ENCODE assay signal across 1 cellular context in the genomic region with DNA sequence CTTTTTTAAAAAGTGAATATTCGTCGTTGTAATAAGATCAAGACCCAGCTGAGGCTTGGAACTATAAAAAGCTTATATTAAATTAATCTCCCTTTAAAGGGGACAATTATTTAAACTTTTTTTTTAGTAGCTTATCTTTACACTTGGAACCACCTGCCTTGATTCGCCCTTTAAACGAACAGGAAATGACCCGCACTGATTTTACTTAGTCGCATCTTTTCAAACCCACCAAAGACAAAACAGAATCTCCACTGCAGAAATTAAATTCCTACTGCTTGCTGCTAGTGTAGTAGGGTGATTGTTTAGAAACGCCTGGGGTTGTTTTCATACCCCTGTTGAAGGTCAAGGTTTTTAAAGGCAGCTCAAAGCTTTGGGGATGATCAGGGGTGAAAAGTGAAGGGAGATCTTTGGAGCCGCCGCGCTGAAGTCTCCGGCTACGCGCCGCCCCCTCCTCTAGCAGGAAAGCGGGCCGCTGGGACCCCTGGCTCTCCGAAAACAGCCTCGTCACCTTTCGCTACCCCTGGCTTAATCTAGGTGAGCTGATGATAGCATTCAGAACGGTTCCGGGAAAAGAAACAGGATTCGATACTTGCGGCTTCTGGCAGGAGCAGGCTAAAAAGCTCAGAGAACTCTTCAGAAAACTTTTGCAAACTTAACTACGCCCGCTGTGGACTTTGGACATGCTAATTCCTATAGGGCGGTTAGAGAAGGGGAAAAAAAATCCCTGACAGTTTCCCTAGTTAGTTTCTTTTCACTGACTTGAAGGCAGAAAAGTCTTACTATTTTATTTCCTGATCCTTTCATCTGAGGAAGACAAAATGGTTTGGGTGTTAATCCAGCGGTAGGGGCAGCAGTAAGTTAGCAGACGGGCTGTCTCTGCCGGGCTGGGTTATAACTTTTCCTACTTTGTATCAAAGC.
TF ChIP-seq lines count a peak whose summit lies in the region.

No MANE protein-coding gene starts in this region.

TF ChIP-seq in HepG2, 621 proteins besides CTCF, POLR2A, EP300 and RAD21 (continued from another document and continues in another):
- TF ChIP-seq ZNF180 (CRISPR knock-in tag; IDR thresholded peaks at IDR 0.05; ENCODE audit: borderline replicate concordance, low read depth) (no peak), IRX3 (CRISPR knock-in tag; IDR thresholded peaks at IDR 0.05; ENCODE audit: borderline replicate concordance, low read depth) (no peak), ZNF143 (CRISPR knock-in tag; IDR thresholded peaks at IDR 0.05) (no peak), KDM1A (CRISPR knock-in tag; IDR thresholded peaks at IDR 0.05) (no peak), EHMT2 (IDR thresholded peaks at IDR 0.05; ENCODE audit: borderline replicate concordance, low read depth, low read length) (no peak), ZNF264 (CRISPR knock-in tag; IDR thresholded peaks at IDR 0.05) (no peak), SSRP1 (CRISPR knock-in tag; IDR thresholded peaks at IDR 0.05) (no peak), ZNF256 (CRISPR knock-in tag; conservative IDR thresholded peaks at IDR 0.05) (no peak), SMAD3 (CRISPR knock-in tag; IDR thresholded peaks at IDR 0.05) (no peak), DBP (CRISPR knock-in tag; IDR thresholded peaks at IDR 0.05; ENCODE audit: not compliant biosample characterization) (no peak), ZNF781 (CRISPR knock-in tag; IDR thresholded peaks at IDR 0.05; ENCODE audit: borderline replicate concordance, not compliant biosample characterization) (no peak), RFXANK (CRISPR knock-in tag; IDR thresholded peaks at IDR 0.05) (no peak), ARID4A (CRISPR knock-in tag; IDR thresholded peaks at IDR 0.05; ENCODE audit: borderline replicate concordance) (no peak), PLSCR1 (CRISPR knock-in tag; IDR thresholded peaks at IDR 0.05; ENCODE audit: borderline replicate concordance) (no peak), ZNF367 (CRISPR knock-in tag; IDR thresholded peaks at IDR 0.05; ENCODE audit: borderline replicate concordance) (no peak), PRDM10 (CRISPR knock-in tag; IDR thresholded peaks at IDR 0.05; ENCODE audit: low read depth) (no peak), KMT2B (CRISPR knock-in tag; IDR thresholded peaks at IDR 0.05) (peak; percentile 52), TAF15 (IDR thresholded peaks at IDR 0.05; ENCODE audit: low read depth, low read length, poor library complexity, severe bottlenecking) (no peak), ZNF441 (CRISPR knock-in tag; IDR thresholded peaks at IDR 0.05; ENCODE audit: borderline replicate concordance) (0 out of 2 replicates have a peak, but pooled peaks have one; percentile 46), ZBTB46 (CRISPR knock-in tag; IDR thresholded peaks at IDR 0.05; ENCODE audit: borderline replicate concordance) (no peak), NCOR1 (IDR thresholded peaks at IDR 0.05; ENCODE audit: borderline replicate concordance, low read length) (0 out of 2 replicates have a peak, but pooled peaks have one; percentile 43), ZBTB21 (CRISPR knock-in tag; IDR thresholded peaks at IDR 0.05) (no peak), ZBTB7A (CRISPR knock-in tag; IDR thresholded peaks at IDR 0.05) (peak; percentile 60; the same call in 1 of the 2 replicates), ZNF546 (CRISPR knock-in tag; conservative IDR thresholded peaks at IDR 0.05) (no peak), TBX2 (CRISPR knock-in tag; IDR thresholded peaks at IDR 0.05; ENCODE audit: borderline replicate concordance) (0 out of 2 replicates have a peak, but pooled peaks have one; percentile 28), ATRX (CRISPR knock-in tag; IDR thresholded peaks at IDR 0.05; ENCODE audit: borderline replicate concordance) (no peak), ZBTB10 (CRISPR knock-in tag; IDR thresholded peaks at IDR 0.05; ENCODE audit: borderline replicate concordance) (no peak), SOX13 (IDR thresholded peaks at IDR 0.05) (no peak), SOX13 (CRISPR knock-in tag; conservative IDR thresholded peaks at IDR 0.05 in 1 of 2, IDR thresholded peaks at IDR 0.05 in 1 of 2) (no peak; a peak in 2 of 4 replicates), GABPA (IDR thresholded peaks at IDR 0.05; ENCODE audit: low read depth, low read length) (no peak), GABPA (CRISPR knock-in tag; IDR thresholded peaks at IDR 0.05; ENCODE audit: low read depth) (0 out of 2 replicates have a peak, but pooled peaks have one; percentile 12), ZNF556 (CRISPR knock-in tag; IDR thresholded peaks at IDR 0.05; ENCODE audit: borderline replicate concordance) (no peak), LCORL (IDR thresholded peaks at IDR 0.05) (no peak), LCORL (CRISPR knock-in tag; IDR thresholded peaks at IDR 0.05) (no peak), POLR2AphosphoS2 (IDR thresholded peaks at IDR 0.05; ENCODE audit: low read depth, low read length) (no peak), HMGXB3 (CRISPR knock-in tag; IDR thresholded peaks at IDR 0.05; ENCODE audit: borderline replicate concordance) (no peak)
